9 cellular contexts compared by ENCODE assay signal in the genomic region with DNA sequence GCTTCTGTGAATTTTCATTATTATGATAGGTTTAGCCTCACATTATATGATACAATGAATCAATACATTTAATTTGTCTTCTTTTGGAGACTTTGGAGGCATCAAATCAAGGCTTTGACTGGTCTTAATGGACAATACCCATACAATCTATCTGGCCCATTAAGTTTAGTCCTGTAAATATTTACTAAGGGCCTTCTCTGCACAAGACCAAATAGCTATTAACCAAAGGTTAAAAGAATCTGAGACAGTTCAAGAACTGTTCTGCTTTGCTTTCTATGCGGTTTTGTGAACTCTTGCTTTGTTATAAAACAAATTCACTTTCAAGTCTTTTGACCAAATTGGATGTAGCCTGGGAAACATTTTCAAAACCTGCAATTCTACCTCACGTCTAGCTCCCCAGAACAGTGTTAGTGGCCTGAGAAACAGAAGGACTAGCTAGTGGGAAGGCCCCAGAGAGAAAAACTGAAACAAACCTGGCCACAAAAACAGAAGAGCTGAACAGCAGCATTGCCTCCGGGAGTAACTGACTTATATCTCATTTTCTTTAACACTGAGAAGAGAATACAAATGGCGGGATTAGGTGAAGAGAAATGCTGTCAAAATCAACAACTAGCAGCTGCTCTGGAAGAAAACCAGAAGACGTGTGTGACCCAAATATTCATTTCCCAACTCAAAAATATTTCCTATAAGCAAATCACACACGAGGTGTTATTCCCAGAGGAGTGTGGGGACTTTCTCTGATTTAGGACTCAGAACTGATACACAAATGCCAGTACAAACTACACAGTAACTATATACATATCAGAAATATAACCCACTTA. TPM values are rescaled to one million over a fixed set of nuclear protein-coding genes. Genes with fewer than 3 reads are reported as not detected.
DNase-seq lines count a peak whose midpoint lies in the region; ATAC-seq, FAIRE-seq and TF ChIP-seq lines count a peak whose summit lies in the region.
"Had no signal": no experiment of that assay in that cellular context is flagged by ENCODE, and none has a peak within 500 bp of the region (broad histone marks: within the 10 kb centered on the region; RNA-seq: fewer than 3 reads in every experiment).

No MANE protein-coding gene starts in this region.

- under 1% methylated on average over 6 of the region's 6 CpGs for WGBS in GM12878 (ENCODE audit: insufficient coverage, insufficient replicate concordance, low lambda C conversion rate, missing lambda C conversion rate)
- whole genome bisulfite sequencing in transverse colon (ENCODE audit: low coverage in 1 of 2), 2 donors = 3 to 22% methylated on average over 4 to 6 of the region's 6 CpGs
- 81 to 88% methylated on average over 3 to 6 of the region's 6 CpGs for WGBS in endodermal cell (ENCODE audit: insufficient coverage in 1 of 2, insufficient read length in 1 of 2), 2 experiments

- H3K4me1 ChIP-seq in GM12878 (ENCODE audit: control insufficient read depth, insufficient read depth, low read length) (peaks cover 20% of the 10 kb centered on the region), transverse colon (peaks cover 0 to 24% (median 11%) of the 10 kb centered on the region in 4 donors), endodermal cell (ENCODE audit: control insufficient read depth, insufficient read depth, low read length) (no peaks in the 10 kb centered on the region)

- H3K27ac ChIP-seq in GM12878 (ENCODE audit: control insufficient read depth, insufficient read depth) (peak overlapping the region; percentile 86), transverse colon (peak overlapping the region; percentile 63 to 78 (median 72)), endodermal cell (ENCODE audit: low read depth, low read length) (no peak overlapping the region)

- peak overlapping the region; percentile 73 for H3K4me2 ChIP-seq in GM12878 (ENCODE audit: control insufficient read depth, insufficient read depth)

- ATAC-seq in HG03432 (IDR thresholded peaks at IDR 0.05; ENCODE audit: unreplicated experiment) (peak; percentile 62), GM12878 (peak; percentile 74)

- TF ChIP-seq EP300 in GM12878 (IDR thresholded peaks at IDR 0.05; ENCODE audit: borderline replicate concordance in 1 of 2, control insufficient read depth in 1 of 2, low read depth in 2 of 2, low read length in 2 of 2) (peak; percentile 77 to 92; a peak in 3 of 4 replicates), transverse colon (IDR thresholded peaks at IDR 0.05; ENCODE audit: low read depth) (no peak)

- FAIRE-seq in GM12878 (lab: Jason Lieb, UNC) = peak; percentile 90
- no peak for FAIRE-seq in urothelium cell line (lab: Jason Lieb, UNC)

- no peaks in the 10 kb centered on the region for H3K27me3 ChIP-seq in GM12878 (replicated peaks in 1 of 2; ENCODE audit: control insufficient read depth in 2 of 2, insufficient read depth in 2 of 2, low read length in 1 of 2)
- H3K27me3 ChIP-seq in transverse colon = no peaks in the 10 kb centered on the region
- no peaks in the 10 kb centered on the region for H3K27me3 ChIP-seq in endodermal cell (ENCODE audit: control insufficient read depth, insufficient read depth, low read length, poor library complexity, severe bottlenecking)

- H3K9ac ChIP-seq in GM12878 (ENCODE audit: control insufficient read depth, insufficient read depth, low read length) = peak overlapping the region; percentile 78
- H3K9ac ChIP-seq in endodermal cell (ENCODE audit: extremely low read depth, low read length, poor library complexity, severe bottlenecking) = no peak overlapping the region

- RAD21 ChIA-PET in GM12878 (lab: Charles Lee; ENCODE audit: unreplicated experiment) = interaction anchor here (0.6 to 6.7 kb wide), 31 partner anchors 13 to 734 kb away, joined by 3 to 216 read pairs (median 6); partner anchors contain the start of genes TLR10 and TMEM156

- peak; percentile 35 for DNase-seq in activated naive CD4-positive, alpha-beta T cell treated with Interleukin-2 at 50 U/mL for 16 hours
- DNase-seq in activated naive CD4-positive, alpha-beta T cell (lab: John Stamatoyannopoulos, UW) = no peak
- DNase-seq in GM12878 (ENCODE audit: low read depth, low spot score) = peak; percentile 99
- no peak for DNase-seq in mesothelial cell of epicardium (ENCODE audit: low spot score in 2 of 2, unreplicated experiment in 2 of 2)
- DNase-seq in transverse colon = no peak
- DNase-seq in endodermal cell = no peak
- DNase-seq in urothelium cell line (ENCODE audit: low spot score) = no peak

- no peak overlapping the region for H3K4me3 Mint-ChIP-seq in mesothelial cell of epicardium
- H3K4me3 Mint-ChIP-seq in endodermal cell = no peak overlapping the region

- H3K4me3 ChIP-seq in GM12878 (peak overlapping the region; percentile 41), transverse colon (peak overlapping the region in 3 of 4 donors; percentile 19 to 37 (median 22)), endodermal cell (ENCODE audit: low read length) (no peak overlapping the region)

- SMC1A ChIA-PET in GM12878 (lab: Charles Lee; ENCODE audit: uncharacterized antibody, unreplicated experiment) = interaction anchor here (0.7 to 13.9 kb wide), 28 partner anchors 12 to 675 kb away, joined by 3 to 278 read pairs (median 6); partner anchors contain the start of genes TLR10 and TLR6

- H4K20me1 ChIP-seq in GM12878 (ENCODE audit: control insufficient read depth, insufficient read depth) = no peaks in the 10 kb centered on the region

- H3K27me3 Mint-ChIP-seq in mesothelial cell of epicardium (ENCODE audit: low read depth) (no peaks in the 10 kb centered on the region), endodermal cell (ENCODE audit: insufficient read depth) (no peaks in the 10 kb centered on the region)

- CTCF ChIA-PET in GM12878 (lab: Yijun Ruan, JAX) = interaction anchor here (0.6 to 7.0 kb wide), 26 partner anchors 9 to 675 kb away, joined by 3 to 175 read pairs (median 5); partner anchors contain the start of genes TLR10 and TLR6

- H3K36me3 Mint-ChIP-seq in mesothelial cell of epicardium = peaks cover 6% of the 10 kb centered on the region
- H3K36me3 Mint-ChIP-seq in endodermal cell (ENCODE audit: low read depth) = no peaks in the 10 kb centered on the region

- peaks cover 28% of the 10 kb centered on the region for H3K9me3 Mint-ChIP-seq in mesothelial cell of epicardium
- peaks cover 33% of the 10 kb centered on the region for H3K9me3 Mint-ChIP-seq in endodermal cell

- peaks cover 29% of the 10 kb centered on the region for H3K79me2 ChIP-seq in GM12878 (ENCODE audit: control insufficient read depth, insufficient read depth, low read length)

- no peak overlapping the region for H2AFZ ChIP-seq in GM12878 (ENCODE audit: control insufficient read depth, low read depth, low read length)

- POLR2A ChIA-PET in GM12878 (lab: Charles Lee) = interaction anchor here (0.9 to 6.8 kb wide), 13 partner anchors 9 to 622 kb away, joined by 3 to 110 read pairs (median 10); partner anchors contain the start of genes TLR10 and TLR6

- TF ChIP-seq RAD21 in GM12878 (IDR thresholded peaks at IDR 0.05; ENCODE audit: insufficient read depth, low read depth, low read length) = peak; percentile 15

- H3K27ac Mint-ChIP-seq in mesothelial cell of epicardium (peak overlapping the region; percentile 27), endodermal cell (no peak overlapping the region)

- no TSS peak for BruUV-seq in GM12878 (replicated peaks; lab: Mats Ljungman, UMichigan)

- in situ Hi-C loops in GM12878 (cut with MboI) (loop anchor here (25.0 kb wide), 1 partner anchor 1383 kb away; the partner anchor contains the start of gene RHOH), transverse colon (cut with MboI; ENCODE audit: low pct_ligation_motif_present in 1 of 4, low pct_unique_long_range_greater_than_20kb in 1 of 4, low sequenced_read_pairs in 3 of 4) (no loop called here)

- peaks cover 4 to 12% of the 10 kb centered on the region in 2 experiments; a peak in 3 of 4 replicates for H3K36me3 ChIP-seq in GM12878 (ENCODE audit: control insufficient read depth in 2 of 2, insufficient read depth in 2 of 2, low read length in 1 of 2)
- H3K36me3 ChIP-seq in transverse colon = peaks cover 0 to 3% (median 0%) of the 10 kb centered on the region in 4 donors
- no peaks in the 10 kb centered on the region for H3K36me3 ChIP-seq in endodermal cell (ENCODE audit: control insufficient read depth, insufficient read depth, low read length)

- TF ChIP-seq POLR2A in GM12878 (IDR thresholded peaks at IDR 0.05; ENCODE audit: low read depth, low read length) = no peak
- TF ChIP-seq POLR2A in transverse colon (IDR thresholded peaks at IDR 0.05) = no peak

- intact Hi-C loops in GM12878 (cut with micrococcal nuclease; ENCODE audit: unreplicated experiment) (loop anchor here (1.0 to 2.0 kb wide), 3 partner anchors 22 to 229 kb away; partner anchors contain the start of genes TLR10 and TMEM156), transverse colon (cut with DNase I; ENCODE audit: low total_unique reads) (no loop called here)

- peaks cover 38% of the 10 kb centered on the region for H3K9me3 ChIP-seq in GM12878 (replicated peaks; ENCODE audit: control insufficient read depth, insufficient read depth, low read length)
- H3K9me3 ChIP-seq in transverse colon = no peaks in the 10 kb centered on the region
- no peaks in the 10 kb centered on the region for H3K9me3 ChIP-seq in endodermal cell (ENCODE audit: control insufficient read depth, low read length)

- TF ChIP-seq CTCF in GM12878 (IDR thresholded peaks at IDR 0.05 in 2 of 3, conservative IDR thresholded peaks at IDR 0.05 in 1 of 3; ENCODE audit: control insufficient read depth in 2 of 3, extremely low read depth in 1 of 3, insufficient read depth in 1 of 3, low read depth in 3 of 3, low read length in 3 of 3) = no peak
- no peak for TF ChIP-seq CTCF in mesothelial cell of epicardium (IDR thresholded peaks at IDR 0.05; ENCODE audit: unreplicated experiment)
- no peak for TF ChIP-seq CTCF in transverse colon (IDR thresholded peaks at IDR 0.05)
- TF ChIP-seq CTCF in endodermal cell (conservative IDR thresholded peaks at IDR 0.05) = no peak

- peaks cover 8% of the 10 kb centered on the region for H3K4me1 Mint-ChIP-seq in mesothelial cell of epicardium
- no peaks in the 10 kb centered on the region for H3K4me1 Mint-ChIP-seq in endodermal cell

RNA-seq across cellular contexts. Expression of gene TLR1, which starts 0.5 kb away (rescaled TPM):
- 324 and 329 TPM in 2 replicates for total RNA-seq in GM12878 (2013; cell fraction: nucleolus; rRNA removed)
- total RNA-seq in GM12878 (2014; rRNA removed) (33.7 and 41.4 TPM in 2 replicates), GM12878 (2014; rRNA removed; fragmentation: Illumina TruSeq; extraction: Trizol) (33.9 and 35.1 TPM in 2 replicates), GM12878 (2021) (22.4 and 22.9 TPM in 2 replicates), mesothelial cell of epicardium (0.77 to 1.2 TPM (median 0.82 TPM) in 3 replicates), transverse colon (10 to 100 TPM in 1 of 4 donors, 1 to 10 TPM in 2, under 1 TPM in 1; 0.20 to 14.0 (median 6.1) TPM), endodermal cell (under 1 TPM in 1 of 2 donors, not detected in 1; 0.09 TPM)
- polyA plus RNA-seq in GM12878 (2011; ENCODE audit: low read depth) = 21.7 TPM
- polyA plus RNA-seq in GM12878 (2011; rRNA removed) (57.1 and 86.9 TPM in 2 replicates), GM12878 (2014; fragmentation: Illumina TruSeq; extraction: Trizol) (35.0 and 46.6 TPM in 2 replicates), GM12878 (2014; fragmentation: Nextera tagmentation; extraction: Ambion mirVana) (1 to 10 TPM; 9.3 to 9.5 TPM), GM12878 (2014; rRNA removed) (13.0 and 16.5 TPM in 2 replicates), GM12878 (2016; fragmentation: Nextera tagmentation; extraction: Ambion mirVana) (10 to 100 TPM; 17.1 to 17.9 TPM)
- polyA plus RNA-seq in GM12878 (2011; cell fraction: cytosol; rRNA removed) = 22.3 and 24.5 TPM in 2 replicates
- 41.1 and 61.6 TPM in 2 replicates for polyA plus RNA-seq in GM12878 (2011; cell fraction: nucleus; rRNA removed)
- 26.0 and 27.3 TPM in 2 replicates for polyA plus RNA-seq in GM12878 (2012)
- 75.7 and 81.3 TPM in 2 replicates for polyA minus RNA-seq in GM12878 (2011; rRNA and poly(A)+ RNA removed)
- 20.4 and 25.1 TPM in 2 replicates for polyA minus RNA-seq in GM12878 (2011; cell fraction: cytosol; rRNA and poly(A)+ RNA removed)
- 110 and 111 TPM in 2 replicates for polyA minus RNA-seq in GM12878 (2011; cell fraction: nucleus; rRNA and poly(A)+ RNA removed)
- polyA plus RNA-seq in endodermal cell (2013, experiment 1 of 2) = not detected
- polyA plus RNA-seq in endodermal cell (2013, experiment 2 of 2) = not detected

RNA-seq across cellular contexts. Expression of gene TLR10, which starts 21.3 kb away (rescaled TPM):
- total RNA-seq in GM12878 (2013; cell fraction: nucleolus; rRNA removed) = 307 and 331 TPM in 2 replicates
- total RNA-seq in GM12878 (2014; rRNA removed) (82.7 and 109 TPM in 2 replicates), GM12878 (2014; rRNA removed; fragmentation: Illumina TruSeq; extraction: Trizol) (107 and 109 TPM in 2 replicates), GM12878 (2021) (50.4 and 52.8 TPM in 2 replicates), mesothelial cell of epicardium (not detected in 3 replicates), transverse colon (1 to 10 TPM in 1 of 4 donors, not detected in 3; 4.6 TPM), endodermal cell (not detected)
- polyA plus RNA-seq in GM12878 (2011; ENCODE audit: low read depth) = 37.6 TPM
- polyA plus RNA-seq in GM12878 (2011; rRNA removed) (149 and 243 TPM in 2 replicates), GM12878 (2014; fragmentation: Illumina TruSeq; extraction: Trizol) (118 and 166 TPM in 2 replicates), GM12878 (2014; fragmentation: Nextera tagmentation; extraction: Ambion mirVana) (10 to 100 TPM; 31.5 to 41.8 TPM), GM12878 (2014; rRNA removed) (65.8 and 79.3 TPM in 2 replicates), GM12878 (2016; fragmentation: Nextera tagmentation; extraction: Ambion mirVana) (10 to 100 TPM; 45.9 to 47.1 TPM)
- 53.5 and 61.0 TPM in 2 replicates for polyA plus RNA-seq in GM12878 (2011; cell fraction: cytosol; rRNA removed)
- 75.6 and 82.5 TPM in 2 replicates for polyA plus RNA-seq in GM12878 (2011; cell fraction: nucleus; rRNA removed)
- 49.5 and 69.6 TPM in 2 replicates for polyA plus RNA-seq in GM12878 (2012)
- polyA minus RNA-seq in GM12878 (2011; rRNA and poly(A)+ RNA removed) = 80.6 and 111 TPM in 2 replicates
- polyA minus RNA-seq in GM12878 (2011; cell fraction: cytosol; rRNA and poly(A)+ RNA removed) = 23.4 and 28.1 TPM in 2 replicates
- polyA minus RNA-seq in GM12878 (2011; cell fraction: nucleus; rRNA and poly(A)+ RNA removed) = 39.7 and 47.2 TPM in 2 replicates
- polyA plus RNA-seq in endodermal cell (2013, experiment 1 of 2) = not detected
- not detected for polyA plus RNA-seq in endodermal cell (2013, experiment 2 of 2)
- total RNA-seq: Daoy had no signal

RNA-seq across cellular contexts. Expression of gene TLR6, which starts 52.6 kb away (rescaled TPM):
- 174 and 189 TPM in 2 replicates for total RNA-seq in GM12878 (2013; cell fraction: nucleolus; rRNA removed)
- total RNA-seq in GM12878 (2014; rRNA removed) = 15.4 and 18.1 TPM in 2 replicates
- 18.0 and 18.1 TPM in 2 replicates for total RNA-seq in GM12878 (2014; rRNA removed; fragmentation: Illumina TruSeq; extraction: Trizol)
- total RNA-seq in GM12878 (2021) = 19.1 and 22.4 TPM in 2 replicates
- polyA plus RNA-seq in GM12878 (2011; ENCODE audit: low read depth) = 11.6 TPM
- polyA plus RNA-seq in GM12878 (2011; rRNA removed) = 49.4 and 72.4 TPM in 2 replicates
- 13.1 and 18.0 TPM in 2 replicates for polyA plus RNA-seq in GM12878 (2011; cell fraction: cytosol; rRNA removed)
- polyA plus RNA-seq in GM12878 (2011; cell fraction: nucleus; rRNA removed) = 21.4 and 25.3 TPM in 2 replicates
- polyA plus RNA-seq in GM12878 (2012) = 11.8 and 14.3 TPM in 2 replicates
- polyA plus RNA-seq in GM12878 (2014; fragmentation: Illumina TruSeq; extraction: Trizol) = 15.9 and 22.4 TPM in 2 replicates
- 1 to 10 TPM; 1.1 to 1.5 TPM for polyA plus RNA-seq in GM12878 (2014; fragmentation: Nextera tagmentation; extraction: Ambion mirVana)
- polyA plus RNA-seq in GM12878 (2014; rRNA removed) = 8.3 and 9.6 TPM in 2 replicates
- polyA plus RNA-seq in GM12878 (2016; fragmentation: Nextera tagmentation; extraction: Ambion mirVana) = 1 to 10 TPM; 2.3 to 2.9 TPM
- 61.3 and 91.4 TPM in 2 replicates for polyA minus RNA-seq in GM12878 (2011; rRNA and poly(A)+ RNA removed)
- 25.1 and 28.5 TPM in 2 replicates for polyA minus RNA-seq in GM12878 (2011; cell fraction: cytosol; rRNA and poly(A)+ RNA removed)
- polyA minus RNA-seq in GM12878 (2011; cell fraction: nucleus; rRNA and poly(A)+ RNA removed) = 28.3 and 34.2 TPM in 2 replicates
- 0.77 to 1.2 TPM (median 0.98 TPM) in 3 replicates for total RNA-seq in mesothelial cell of epicardium
- total RNA-seq in transverse colon = 1 to 10 TPM; 1.6 to 5.9 (median 3.3) TPM
- under 1 TPM; 0.13 to 0.53 TPM for total RNA-seq in endodermal cell
- polyA plus RNA-seq in endodermal cell (2013, experiment 1 of 2) = not detected
- 0.04 TPM for polyA plus RNA-seq in endodermal cell (2013, experiment 2 of 2)

Comparison
In these comparisons a context has a peak if more than half of its experiments do, and no peak if none do; other contexts are left out.
1. DNase-seq: peak in activated naive CD4-positive, alpha-beta T cell treated with Interleukin-2 at 50 U/mL for 16 hours (single experiment) and GM12878 (single experiment); none in activated naive CD4-positive, alpha-beta T cell (0 of 4), mesothelial cell of epicardium (0 of 2), transverse colon (single experiment), endodermal cell (single experiment) and urothelium cell line (single experiment).
2. RNA of gene TLR10, which starts 21.3 kb away (total RNA-seq): 50.4 to 331 TPM in GM12878; not detected in mesothelial cell of epicardium, 4.6 TPM in transverse colon and not detected in endodermal cell; every median in the first group is over 4 times any median in the second.